ENCODE assay signal across 9 cellular contexts in genomic region chr5:95591490-95591901, GRCh38. TPM values are rescaled to one million over a fixed set of nuclear protein-coding genes. Genes with fewer than 3 reads are reported as not detected.
A peak's percentile ranks its signal among the peaks of the same experiment; 100 is the strongest.
DNase-seq lines count a peak whose midpoint lies in the region; ATAC-seq lines count a peak whose summit lies in the region.
"Had no signal": no experiment of that assay in that cellular context is flagged by ENCODE, and none has a peak within 500 bp of the region (broad histone marks: within the 10 kb centered on the region; RNA-seq: fewer than 3 reads in every experiment).

No MANE protein-coding gene starts in this region.

- peak overlapping the region; percentile 60 for H3K9ac ChIP-seq in adipocyte (ENCODE audit: low read length)

- ATAC-seq in activated T-cell treated with anti-CD3 and anti-CD28 coated beads, Interleukin-2, amount 50 U/mL, for 72 hours (replicated peaks in 1 of 2) = peak; percentile 97
- ATAC-seq in HG03025 (IDR thresholded peaks at IDR 0.05; ENCODE audit: low FRiP score, unreplicated experiment) = peak; percentile 63
- ATAC-seq in stimulated activated naive B cell treated with anti-CD40 and anti-IgM and Interleukin-4, amounts not matched to agents 10 μg/mL and 1 μg/mL and 100 μg/mL, for 72 hours (replicated peaks) = peak; percentile 44 to 70

- no peak overlapping the region for H3K4me3 ChIP-seq in adipocyte (ENCODE audit: low read length)

- H3K27ac Mint-ChIP-seq in activated T-cell treated with anti-CD3 and anti-CD28 coated beads, Interleukin-2, amount 50 U/mL, for 72 hours = peak overlapping the region; percentile 66
- no peak overlapping the region for H3K27ac Mint-ChIP-seq in stimulated activated naive B cell treated with anti-CD40 and anti-IgM and Interleukin-4, amounts not matched to agents 10 μg/mL and 1 μg/mL and 100 μg/mL, for 72 hours

- peak; percentile 5 to 20 for DNase-seq in activated T-cell treated with anti-CD3 and anti-CD28 coated beads, Interleukin-2, amount 50 U/mL, for 72 hours
- no peak for DNase-seq in activated T-cell treated with anti-CD3 and anti-CD28 coated beads, Interleukin-2, amount 50 U/mL, for 48 hours
- DNase-seq in adipocyte (ENCODE audit: low read depth) (peak; percentile 68), NCI-H1436 treated with DMSO at 0.1 percent for 48 hours (lab: John Stamatoyannopoulos, UW) (no peak), germinal center (ENCODE audit: low spot score) (no peak), NCI-H2107 treated with DMSO at 0.1 percent for 48 hours (lab: John Stamatoyannopoulos, UW; ENCODE audit: unreplicated experiment) (no peak)
- DNase-seq in stimulated activated naive B cell treated with anti-CD40 and anti-IgM and Interleukin-4, amounts not matched to agents 10 μg/mL and 1 μg/mL and 100 μg/mL, for 72 hours = no peak
- DNase-seq: islet precursor cell had no signal

- peaks cover 32% of the 10 kb centered on the region for H3K4me1 Mint-ChIP-seq in activated T-cell treated with anti-CD3 and anti-CD28 coated beads, Interleukin-2, amount 50 U/mL, for 72 hours (ENCODE audit: low read depth)
- H3K4me1 Mint-ChIP-seq in stimulated activated naive B cell treated with anti-CD40 and anti-IgM and Interleukin-4, amounts not matched to agents 10 μg/mL and 1 μg/mL and 100 μg/mL, for 72 hours = peaks cover 0 to 6% of the 10 kb centered on the region in 2 donors

- no peaks in the 10 kb centered on the region for H3K9me3 ChIP-seq in adipocyte (ENCODE audit: control insufficient read depth, low read length)

- peak overlapping the region; percentile 72 to 75 for H3K4me3 Mint-ChIP-seq in activated T-cell treated with anti-CD3 and anti-CD28 coated beads, Interleukin-2, amount 50 U/mL, for 72 hours
- H3K4me3 Mint-ChIP-seq in stimulated activated naive B cell treated with anti-CD40 and anti-IgM and Interleukin-4, amounts not matched to agents 10 μg/mL and 1 μg/mL and 100 μg/mL, for 72 hours = no peak overlapping the region

- no peaks in the 10 kb centered on the region for H3K9me3 Mint-ChIP-seq in activated T-cell treated with anti-CD3 and anti-CD28 coated beads, Interleukin-2, amount 50 U/mL, for 72 hours
- no peaks in the 10 kb centered on the region for H3K9me3 Mint-ChIP-seq in stimulated activated naive B cell treated with anti-CD40 and anti-IgM and Interleukin-4, amounts not matched to agents 10 μg/mL and 1 μg/mL and 100 μg/mL, for 72 hours

- H3K4me1 ChIP-seq in adipocyte (ENCODE audit: control insufficient read depth, insufficient read depth, low read length) = peaks cover 22% of the 10 kb centered on the region

- no peaks in the 10 kb centered on the region for H3K27me3 Mint-ChIP-seq in activated T-cell treated with anti-CD3 and anti-CD28 coated beads, Interleukin-2, amount 50 U/mL, for 72 hours (ENCODE audit: low read depth)
- no peaks in the 10 kb centered on the region for H3K27me3 Mint-ChIP-seq in stimulated activated naive B cell treated with anti-CD40 and anti-IgM and Interleukin-4, amounts not matched to agents 10 μg/mL and 1 μg/mL and 100 μg/mL, for 72 hours

- H3K27me3 ChIP-seq in adipocyte (replicated peaks; ENCODE audit: control insufficient read depth, insufficient read depth, low read length) = no peaks in the 10 kb centered on the region

- H3K36me3 ChIP-seq in adipocyte (ENCODE audit: control insufficient read depth, insufficient read depth, low read length, severe bottlenecking) = no peaks in the 10 kb centered on the region

- H3K36me3 Mint-ChIP-seq in activated T-cell treated with anti-CD3 and anti-CD28 coated beads, Interleukin-2, amount 50 U/mL, for 72 hours (ENCODE audit: insufficient read depth in 2 of 2) = peaks cover 0 to 2% of the 10 kb centered on the region in 2 donors
- H3K36me3 Mint-ChIP-seq in stimulated activated naive B cell treated with anti-CD40 and anti-IgM and Interleukin-4, amounts not matched to agents 10 μg/mL and 1 μg/mL and 100 μg/mL, for 72 hours = peaks cover 4 to 6% of the 10 kb centered on the region in 2 donors

RNA-seq across cellular contexts. Expression of gene GPR150, which starts 28.4 kb away (rescaled TPM):
- 1 to 10 TPM; 1.1 to 1.7 TPM for total RNA-seq in activated T-cell treated with anti-CD3 and anti-CD28 coated beads, Interleukin-2, amount 50 U/mL, for 72 hours

RNA-seq across cellular contexts. Expression of gene ARSK, which starts 36.6 kb away (rescaled TPM):
- 1 to 10 TPM; 6.4 to 7.2 TPM for total RNA-seq in activated T-cell treated with anti-CD3 and anti-CD28 coated beads, Interleukin-2, amount 50 U/mL, for 72 hours

RNA-seq across cellular contexts. Expression of gene SKIC3, which starts 36.7 kb away (rescaled TPM):
- total RNA-seq in activated T-cell treated with anti-CD3 and anti-CD28 coated beads, Interleukin-2, amount 50 U/mL, for 72 hours = 100 to 1,000 TPM; 104 to 112 TPM

RNA-seq across cellular contexts. Expression of gene RFESD, which starts 55.1 kb away (rescaled TPM):
- total RNA-seq in activated T-cell treated with anti-CD3 and anti-CD28 coated beads, Interleukin-2, amount 50 U/mL, for 72 hours = 1 to 10 TPM; 4.0 to 4.8 TPM

Comparison
In these comparisons a context has a peak if more than half of its experiments do, and no peak if none do; other contexts are left out.
1. DNase-seq: peak in activated T-cell treated with anti-CD3 and anti-CD28 coated beads, Interleukin-2, amount 50 U/mL, for 72 hours (2 of 2) and adipocyte (single experiment); none in activated T-cell treated with anti-CD3 and anti-CD28 coated beads, Interleukin-2, amount 50 U/mL, for 48 hours (0 of 2), stimulated activated naive B cell treated with anti-CD40 and anti-IgM and Interleukin-4, amounts not matched to agents 10 μg/mL and 1 μg/mL and 100 μg/mL, for 72 hours (single experiment), NCI-H1436 treated with DMSO at 0.1 percent for 48 hours (single experiment), germinal center (single experiment) and NCI-H2107 treated with DMSO at 0.1 percent for 48 hours (single experiment).
2. H3K4me3 Mint-ChIP-seq: peak in activated T-cell treated with anti-CD3 and anti-CD28 coated beads, Interleukin-2, amount 50 U/mL, for 72 hours (2 of 2); none in stimulated activated naive B cell treated with anti-CD40 and anti-IgM and Interleukin-4, amounts not matched to agents 10 μg/mL and 1 μg/mL and 100 μg/mL, for 72 hours (0 of 2).
3. Peak in every context shown above with its lines, with median percentiles within 50 percentile points of each other: ATAC-seq.